14 cellular contexts compared by ENCODE assay signal in genomic region chr12:115866909-115867525, GRCh38.
DNase-seq lines count a peak whose midpoint lies in the region; TF ChIP-seq lines count a peak whose summit lies in the region.
"Had no signal": no experiment of that assay in that cellular context is flagged by ENCODE, and none has a peak within 500 bp of the region (broad histone marks: within the 10 kb centered on the region; RNA-seq: fewer than 3 reads in every experiment).

No MANE protein-coding gene starts in this region.

- H3K4me1 Mint-ChIP-seq in activated CD4-positive, alpha-beta T cell treated with anti-CD3 and anti-CD28 coated beads, Interleukin-2, amount 10 ng/mL, durations not matched to agents 7 days and 5 days = no peaks in the 10 kb centered on the region

- no peak overlapping the region for H3K27ac Mint-ChIP-seq in activated CD4-positive, alpha-beta T cell treated with anti-CD3 and anti-CD28 coated beads, Interleukin-2, amount 10 ng/mL, durations not matched to agents 7 days and 5 days
- H3K27ac Mint-ChIP-seq: activated naive CD8-positive, alpha-beta T cell had no signal

- H3K36me3 Mint-ChIP-seq in activated CD4-positive, alpha-beta T cell treated with anti-CD3 and anti-CD28 coated beads, Interleukin-2, amount 10 ng/mL, durations not matched to agents 7 days and 5 days (ENCODE audit: low read depth) = no peaks in the 10 kb centered on the region
- H3K36me3 Mint-ChIP-seq: activated naive CD8-positive, alpha-beta T cell had no signal

- peak; percentile 22 for TF ChIP-seq CTCF in GM12873 (IDR thresholded peaks at IDR 0.05; ENCODE audit: insufficient read depth, low read depth, low read length, missing control alignments)
- peak; percentile 4 for TF ChIP-seq CTCF in foreskin fibroblast (IDR thresholded peaks at IDR 0.05; ENCODE audit: low read depth, low read length)

- H3K27ac ChIP-seq in SJCRH30 = no peak overlapping the region
- H3K27ac ChIP-seq: SK-N-MC, thoracic aorta had no signal

- H3K27me3 ChIP-seq in SJCRH30 = no peaks in the 10 kb centered on the region

- H3K4me1 ChIP-seq in SJCRH30 = no peaks in the 10 kb centered on the region

- no peaks in the 10 kb centered on the region for H3K9me3 ChIP-seq in SJCRH30 (replicated peaks)
- H3K9me3 ChIP-seq: thoracic aorta had no signal

- POLR2A ChIA-PET in activated CD4-positive, alpha-beta T cell treated with anti-CD3 and anti-CD28 coated beads, Interleukin-2, amount 10 ng/mL, durations not matched to agents 7 days and 5 days (lab: Charles Lee) = no interaction called here

- H3K4me3 Mint-ChIP-seq in activated CD4-positive, alpha-beta T cell treated with anti-CD3 and anti-CD28 coated beads, Interleukin-2, amount 10 ng/mL, durations not matched to agents 7 days and 5 days = no peak overlapping the region
- H3K4me3 Mint-ChIP-seq: activated naive CD8-positive, alpha-beta T cell had no signal

- CTCF ChIA-PET in activated CD4-positive, alpha-beta T cell treated with anti-CD3 and anti-CD28 coated beads, Interleukin-2, amount 10 ng/mL, durations not matched to agents 7 days and 5 days (lab: Charles Lee) = no interaction called here

- peaks cover 8% of the 10 kb centered on the region for H3K27me3 Mint-ChIP-seq in activated CD4-positive, alpha-beta T cell treated with anti-CD3 and anti-CD28 coated beads, Interleukin-2, amount 10 ng/mL, durations not matched to agents 7 days and 5 days

- in situ Hi-C loops in ACHN (cut with HindIII; ENCODE audit: low pct_ligation_motif_present, low pct_unique_long_range_greater_than_20kb, low sequenced_read_pairs) = no loop called here

- DNase-seq in ACHN (peak; percentile 12), NCI-H345 (lab: John Stamatoyannopoulos, UW) (peak; percentile 62), foreskin fibroblast (no peak), dermis blood vessel endothelial cell (no peak), SJCRH30 (no peak), NCI-H446 treated with DMSO at 0.1 percent for 48 hours (lab: John Stamatoyannopoulos, UW) (no peak)
- DNase-seq in activated CD4-positive, alpha-beta T cell treated with anti-CD3 and anti-CD28 coated beads, Interleukin-2, amount 10 ng/mL, durations not matched to agents 7 days and 5 days = no peak
- DNase-seq: activated CD4-positive, alpha-beta T cell treated with anti-CD3 and anti-CD28 coated beads, Interleukin-2, amount 50 U/mL, for 48 hours; NCI-H2081 treated with DMSO at 0.1 percent for 48 hours; retina had no signal

- no peaks in the 10 kb centered on the region for H3K9me3 Mint-ChIP-seq in activated CD4-positive, alpha-beta T cell treated with anti-CD3 and anti-CD28 coated beads, Interleukin-2, amount 10 ng/mL, durations not matched to agents 7 days and 5 days

- H3K4me3 ChIP-seq in foreskin fibroblast (ENCODE audit: low read depth in 1 of 2, low read length in 2 of 2) = no peak overlapping the region
- no peak overlapping the region for H3K4me3 ChIP-seq in SJCRH30
- H3K4me3 ChIP-seq: SK-N-MC, thoracic aorta had no signal

- H3K36me3 ChIP-seq in SJCRH30 = no peaks in the 10 kb centered on the region
- H3K36me3 ChIP-seq: thoracic aorta had no signal

Comparison
In these comparisons a context has a peak if more than half of its experiments do, and no peak if none do; other contexts are left out.
1. DNase-seq: peak in ACHN (single experiment) and NCI-H345 (single experiment); none in foreskin fibroblast (0 of 2), dermis blood vessel endothelial cell (single experiment), SJCRH30 (0 of 2), NCI-H446 treated with DMSO at 0.1 percent for 48 hours (single experiment) and activated CD4-positive, alpha-beta T cell treated with anti-CD3 and anti-CD28 coated beads, Interleukin-2, amount 10 ng/mL, durations not matched to agents 7 days and 5 days (single experiment).